In genomic region chr13:106101201-106101600, GRCh38 we compare ENCODE assay signal across 26 cellular contexts.
DNase-seq lines count a peak whose midpoint lies in the region; ATAC-seq and TF ChIP-seq lines count a peak whose summit lies in the region.
"Had no signal": no experiment of that assay in that cellular context is flagged by ENCODE, and none has a peak within 500 bp of the region (broad histone marks: within the 10 kb centered on the region; RNA-seq: fewer than 3 reads in every experiment).

No MANE protein-coding gene starts in this region.

- H3K27ac Mint-ChIP-seq in H9 (peak overlapping the region; percentile 81 to 95 (median 95); a peak in 6 of 7 replicates), endodermal cell (peak overlapping the region; percentile 95)
- H3K27ac Mint-ChIP-seq in activated CD4-positive, alpha-beta T cell treated with anti-CD3 and anti-CD28 coated beads, Interleukin-2, amount 10 ng/mL, durations not matched to agents 7 days and 5 days = no peak overlapping the region
- H3K27ac Mint-ChIP-seq: activated CD8-positive, alpha-beta T cell treated with anti-CD3 and anti-CD28 coated beads, Interleukin-2, amount 10 ng/mL, durations not matched to agents 7 days and 5 days; CD4-positive, alpha-beta memory T cell; dendritic cell treated with granulocyte-macrophage colony-stimulating factor and Interleukin-4, amounts not matched to agents 40 ng/mL and 50 ng/mL, for 4 days; stimulated activated naive B cell treated with anti-CD40 and anti-IgM and Interleukin-4, amounts not matched to agents 10 μg/mL and 1 μg/mL and 100 μg/mL, for 72 hours had no signal

- no peak overlapping the region for H2BK120ac ChIP-seq in H9 (ENCODE audit: low read depth, low read length, poor library complexity, severe bottlenecking)

- H3K4me1 ChIP-seq in H9 (ENCODE audit: insufficient read depth, low read length) (peaks cover 13% of the 10 kb centered on the region), PC-3 (ENCODE audit: insufficient read depth, low read length) (peaks cover 80% of the 10 kb centered on the region), endodermal cell (ENCODE audit: control insufficient read depth, insufficient read depth, low read length) (peaks cover 20% of the 10 kb centered on the region), neuron (ENCODE audit: insufficient read depth, low read length) (peaks cover 42% of the 10 kb centered on the region)
- H3K4me1 ChIP-seq: adrenal gland had no signal

- no peak overlapping the region for H3K4ac ChIP-seq in H9 (ENCODE audit: low read depth, low read length)

- H3K4me2 ChIP-seq in H9 (ENCODE audit: insufficient read depth, insufficient read length, low read length) = peak overlapping the region; percentile 24
- peak overlapping the region; percentile 57 for H3K4me2 ChIP-seq in PC-3 (ENCODE audit: low read length)

- no peak overlapping the region for H4K8ac ChIP-seq in H9 (replicated peaks; ENCODE audit: insufficient read length, low read depth, low read length)

- H4K20me1 ChIP-seq in H9 (ENCODE audit: control insufficient read depth, insufficient read depth, insufficient read length) (no peaks in the 10 kb centered on the region), PC-3 (ENCODE audit: low read length) (no peaks in the 10 kb centered on the region)

- BruUV-seq in PC-3 (replicated peaks; lab: Mats Ljungman, UMichigan) = no TSS peak

- no peak overlapping the region for H3T11ph ChIP-seq in H9 (ENCODE audit: low read length)

- no peak overlapping the region for H3K18ac ChIP-seq in H9 (ENCODE audit: insufficient read length, low read depth, low read length)

- TF ChIP-seq CTCF in H9 (conservative IDR thresholded peaks at IDR 0.05) (no peak), PC-3 (conservative IDR thresholded peaks at IDR 0.05; ENCODE audit: low read depth, low read length) (no peak), endodermal cell (conservative IDR thresholded peaks at IDR 0.05) (no peak)

- CTCF ChIA-PET in PC-3 (lab: Charles Lee) = no interaction called here
- CTCF ChIA-PET in activated CD4-positive, alpha-beta T cell treated with anti-CD3 and anti-CD28 coated beads, Interleukin-2, amount 10 ng/mL, durations not matched to agents 7 days and 5 days (lab: Charles Lee) = no interaction called here

- H3K27me3 Mint-ChIP-seq in H9 (ENCODE audit: low read depth) = no peaks in the 10 kb centered on the region
- H3K27me3 Mint-ChIP-seq in endodermal cell (ENCODE audit: insufficient read depth) = no peaks in the 10 kb centered on the region
- no peaks in the 10 kb centered on the region for H3K27me3 Mint-ChIP-seq in activated CD4-positive, alpha-beta T cell treated with anti-CD3 and anti-CD28 coated beads, Interleukin-2, amount 10 ng/mL, durations not matched to agents 7 days and 5 days
- H3K27me3 Mint-ChIP-seq: dendritic cell treated with granulocyte-macrophage colony-stimulating factor and Interleukin-4, amounts not matched to agents 40 ng/mL and 50 ng/mL, for 4 days; stimulated activated naive B cell treated with anti-CD40 and anti-IgM and Interleukin-4, amounts not matched to agents 10 μg/mL and 1 μg/mL and 100 μg/mL, for 72 hours had no signal

- H2BK20ac ChIP-seq in H9 (ENCODE audit: low read depth, low read length, poor library complexity, severe bottlenecking) = no peak overlapping the region

- no peak overlapping the region for H3K23ac ChIP-seq in H9 (ENCODE audit: insufficient read length, low read depth, low read length)

- intact Hi-C loops in PC-3 (cut with micrococcal nuclease) = loop anchor here (10.0 kb wide), 1 partner anchor 286 kb away; no protein-coding TSS in a partner anchor

- peaks cover 7% of the 10 kb centered on the region for H3F3A ChIP-seq in PC-3 (ENCODE audit: low read length, unreplicated experiment)

- H3K9me2 ChIP-seq in PC-3 (replicated peaks; ENCODE audit: low read length) = no peaks in the 10 kb centered on the region

- H3K9ac ChIP-seq in H9 (ENCODE audit: extremely low read depth, insufficient read length, low read length) = no peak overlapping the region
- peak overlapping the region; percentile 64 for H3K9ac ChIP-seq in PC-3 (ENCODE audit: low read length)
- peak overlapping the region; percentile 28 for H3K9ac ChIP-seq in endodermal cell (ENCODE audit: extremely low read depth, low read length, poor library complexity, severe bottlenecking)

- H3K23me2 ChIP-seq in H9 (ENCODE audit: insufficient read length, low read depth, low read length, poor library complexity, severe bottlenecking) = no peaks in the 10 kb centered on the region

- H3K27ac ChIP-seq in H9 (ENCODE audit: insufficient read length, low read depth, low read length) = peak overlapping the region; percentile 69
- H3K27ac ChIP-seq in PC-3 (ENCODE audit: low read length) = peak overlapping the region; percentile 100
- peak overlapping the region; percentile 98 for H3K27ac ChIP-seq in endodermal cell (ENCODE audit: low read depth, low read length)
- H3K27ac ChIP-seq: adrenal gland, heart right ventricle had no signal

- ATAC-seq in PC-3 = no peak
- ATAC-seq: activated CD8-positive, alpha-beta T cell treated with anti-CD3 and anti-CD28 coated beads, Interleukin-2, amount 10 ng/mL, durations not matched to agents 7 days and 5 days had no signal

- H3K27me3 ChIP-seq in H9 (ENCODE audit: insufficient read depth, low read length) (no peaks in the 10 kb centered on the region), PC-3 (ENCODE audit: low read length) (no peaks in the 10 kb centered on the region), endodermal cell (ENCODE audit: control insufficient read depth, insufficient read depth, low read length, poor library complexity, severe bottlenecking) (no peaks in the 10 kb centered on the region), neuron (ENCODE audit: insufficient read depth, low read length) (no peaks in the 10 kb centered on the region)
- H3K27me3 ChIP-seq: adrenal gland, heart right ventricle had no signal

- no peak overlapping the region for H2AK5ac ChIP-seq in H9 (ENCODE audit: insufficient read length, low read length)

- no peak overlapping the region for H2BK5ac ChIP-seq in H9 (ENCODE audit: insufficient read length, low read length)

- no peak overlapping the region for H3K56ac ChIP-seq in H9 (ENCODE audit: insufficient read length, low read depth, low read length)

- no peaks in the 10 kb centered on the region for H3K79me2 ChIP-seq in H9 (ENCODE audit: insufficient read depth, low read length)
- H3K79me2 ChIP-seq in PC-3 (ENCODE audit: low read length) = no peaks in the 10 kb centered on the region

- H3K9me3 Mint-ChIP-seq in H9 (no peaks in the 10 kb centered on the region), endodermal cell (no peaks in the 10 kb centered on the region)
- H3K9me3 Mint-ChIP-seq in activated CD4-positive, alpha-beta T cell treated with anti-CD3 and anti-CD28 coated beads, Interleukin-2, amount 10 ng/mL, durations not matched to agents 7 days and 5 days = no peaks in the 10 kb centered on the region
- H3K9me3 Mint-ChIP-seq: dendritic cell treated with granulocyte-macrophage colony-stimulating factor and Interleukin-4, amounts not matched to agents 40 ng/mL and 50 ng/mL, for 4 days had no signal

- H3K36me3 Mint-ChIP-seq in H9 (ENCODE audit: insufficient read depth in 1 of 3, low read depth in 3 of 3) (no peaks in the 10 kb centered on the region; a peak in 1 of 7 replicates), endodermal cell (ENCODE audit: low read depth) (no peaks in the 10 kb centered on the region)
- no peaks in the 10 kb centered on the region for H3K36me3 Mint-ChIP-seq in activated CD4-positive, alpha-beta T cell treated with anti-CD3 and anti-CD28 coated beads, Interleukin-2, amount 10 ng/mL, durations not matched to agents 7 days and 5 days (ENCODE audit: low read depth)
- H3K36me3 Mint-ChIP-seq: CD4-positive, alpha-beta memory T cell; stimulated activated naive B cell treated with anti-CD40 and anti-IgM and Interleukin-4, amounts not matched to agents 10 μg/mL and 1 μg/mL and 100 μg/mL, for 72 hours had no signal

- H2BK15ac ChIP-seq in H9 (ENCODE audit: low read depth, low read length) = no peak overlapping the region

- H3K9me3 ChIP-seq in H9 (ENCODE audit: control insufficient read depth, low read depth, low read length) (no peaks in the 10 kb centered on the region), PC-3 (ENCODE audit: low read length) (no peaks in the 10 kb centered on the region), endodermal cell (ENCODE audit: control insufficient read depth, low read length) (no peaks in the 10 kb centered on the region), neuron (ENCODE audit: low read length) (no peaks in the 10 kb centered on the region)
- H3K9me3 ChIP-seq: adrenal gland, heart right ventricle, mucosa of descending colon had no signal

- H2AFZ ChIP-seq in H9 (ENCODE audit: low read length) (no peak overlapping the region), PC-3 (ENCODE audit: low read length) (peak overlapping the region; percentile 27; the same call in 1 of the 2 replicates), neuron (ENCODE audit: low read depth, low read length) (no peak overlapping the region)

- H3K14ac ChIP-seq in H9 (ENCODE audit: insufficient read depth, low read length) = no peak overlapping the region

- H3K4me3 ChIP-seq in PC-3 (ENCODE audit: low read length) (no peak overlapping the region), endodermal cell (ENCODE audit: low read length) (peak overlapping the region; percentile 59), neuron (ENCODE audit: low read length) (peak overlapping the region; percentile 36)
- H3K4me3 ChIP-seq: adrenal gland, heart right ventricle, mucosa of descending colon had no signal

- DNase-seq in H9 (no peak), PC-3 (peak; percentile 20), endodermal cell (no peak), NCI-H1417 treated with DMSO at 0.1 percent for 48 hours (lab: John Stamatoyannopoulos, UW) (no peak), AML-193 (lab: John Stamatoyannopoulos, UW) (no peak), SIG-M5 (lab: John Stamatoyannopoulos, UW) (no peak)
- DNase-seq in activated CD4-positive, alpha-beta T cell treated with anti-CD3 and anti-CD28 coated beads, Interleukin-2, amount 10 ng/mL, durations not matched to agents 7 days and 5 days = no peak
- DNase-seq: activated CD4-positive, CD25-positive, alpha-beta regulatory T cell; activated CD8-positive, alpha-beta T cell treated with anti-CD3 and anti-CD28 coated beads, Interleukin-2, amount 10 ng/mL, durations not matched to agents 7 days and 5 days; activated gamma-delta T cell treated with Interleukin-2 at 50 U/mL for 16 hours; adrenal gland; CD4-positive, alpha-beta memory T cell; DMS153; GDM1; left ventricle myocardium superior; NCI-H1694 treated with DMSO at 0.1 percent for 48 hours; NCI-H2171 treated with DMSO at 0.1 percent for 48 hours; NCI-H526 treated with DMSO at 0.1 percent for 48 hours; nucleus accumbens; stimulated activated CD4-positive, alpha-beta T cell treated with anti-CD3 and anti-CD28 coated beads, Interleukin-2, amount 100 ng/mL, for 48 hours; stimulated activated naive B cell treated with anti-CD40 and anti-IgM and Interleukin-4, amounts not matched to agents 10 μg/mL and 1 μg/mL and 100 μg/mL, for 72 hours; T1000 had no signal

- WGBS in H9 (ENCODE audit: extremely low coverage, insufficient read length, low lambda C conversion rate) = no CpG with 5 or more reads among the region's 5 CpGs
- 50 to 78% methylated on average over 2 to 4 of the region's 5 CpGs for WGBS in endodermal cell (ENCODE audit: insufficient coverage in 1 of 2, insufficient read length in 1 of 2), 2 experiments

- no peaks in the 10 kb centered on the region for H3K79me1 ChIP-seq in H9 (ENCODE audit: insufficient read depth, low read depth, low read length, poor library complexity, severe bottlenecking)

- H3K4me1 Mint-ChIP-seq in H9 (peaks cover 46 to 58% of the 10 kb centered on the region in 2 experiments), endodermal cell (peaks cover 58% of the 10 kb centered on the region)
- H3K4me1 Mint-ChIP-seq in activated CD4-positive, alpha-beta T cell treated with anti-CD3 and anti-CD28 coated beads, Interleukin-2, amount 10 ng/mL, durations not matched to agents 7 days and 5 days = no peaks in the 10 kb centered on the region
- H3K4me1 Mint-ChIP-seq: CD4-positive, alpha-beta memory T cell; stimulated activated naive B cell treated with anti-CD40 and anti-IgM and Interleukin-4, amounts not matched to agents 10 μg/mL and 1 μg/mL and 100 μg/mL, for 72 hours had no signal

- H3K36me3 ChIP-seq in PC-3 (ENCODE audit: low read depth, low read length) (no peaks in the 10 kb centered on the region), endodermal cell (ENCODE audit: control insufficient read depth, insufficient read depth, low read length) (no peaks in the 10 kb centered on the region), neuron (ENCODE audit: insufficient read depth, low read length) (no peaks in the 10 kb centered on the region)
- H3K36me3 ChIP-seq: adrenal gland, heart right ventricle had no signal

- POLR2A ChIA-PET in PC-3 (lab: Charles Lee; ENCODE audit: unreplicated experiment) = no interaction called here
- POLR2A ChIA-PET in activated CD4-positive, alpha-beta T cell treated with anti-CD3 and anti-CD28 coated beads, Interleukin-2, amount 10 ng/mL, durations not matched to agents 7 days and 5 days (lab: Charles Lee) = no interaction called here

- H4K5ac ChIP-seq in H9 (ENCODE audit: insufficient read length, low read depth, low read length) = no peak overlapping the region

- H4K91ac ChIP-seq in H9 (ENCODE audit: insufficient read length, low read depth, low read length) = no peak overlapping the region

- no peak overlapping the region for H2BK12ac ChIP-seq in H9 (ENCODE audit: insufficient read length, low read depth, low read length)

- H3K4me3 Mint-ChIP-seq in H9 = peak overlapping the region in 1 of 2 experiments; percentile 28; a peak in 2 of 5 replicates
- H3K4me3 Mint-ChIP-seq in endodermal cell = peak overlapping the region; percentile 34
- no peak overlapping the region for H3K4me3 Mint-ChIP-seq in activated CD4-positive, alpha-beta T cell treated with anti-CD3 and anti-CD28 coated beads, Interleukin-2, amount 10 ng/mL, durations not matched to agents 7 days and 5 days
- H3K4me3 Mint-ChIP-seq: activated CD8-positive, alpha-beta T cell treated with anti-CD3 and anti-CD28 coated beads, Interleukin-2, amount 10 ng/mL, durations not matched to agents 7 days and 5 days; CD4-positive, alpha-beta memory T cell; dendritic cell treated with granulocyte-macrophage colony-stimulating factor and Interleukin-4, amounts not matched to agents 40 ng/mL and 50 ng/mL, for 4 days; stimulated activated naive B cell treated with anti-CD40 and anti-IgM and Interleukin-4, amounts not matched to agents 10 μg/mL and 1 μg/mL and 100 μg/mL, for 72 hours had no signal
